In the genomic region with DNA sequence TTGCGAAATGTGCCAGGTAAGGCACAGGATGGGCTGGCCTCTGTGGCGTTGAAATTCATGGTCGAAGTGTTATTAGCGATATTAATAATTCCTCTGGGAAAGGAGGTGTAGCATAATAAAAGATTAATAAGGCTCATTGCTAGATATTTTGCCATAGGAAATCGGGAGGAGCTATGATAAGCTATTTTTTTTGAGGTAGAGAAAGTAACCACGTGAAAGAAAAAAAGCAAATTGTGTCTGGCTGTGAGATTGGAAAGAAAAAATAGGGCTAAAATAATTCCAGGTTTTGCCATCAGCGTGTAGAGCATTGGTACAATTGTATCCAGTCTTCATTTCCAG, we compare ENCODE assay signal across 8 cellular contexts. TPM values are rescaled to one million over a fixed set of nuclear protein-coding genes. Genes with fewer than 3 reads are reported as not detected.
DNase-seq lines count a peak whose midpoint lies in the region; ATAC-seq and TF ChIP-seq lines count a peak whose summit lies in the region.

No MANE protein-coding gene starts in this region.

- H3K27me3 Mint-ChIP-seq in activated CD8-positive, alpha-beta T cell treated with anti-CD3 and anti-CD28 coated beads, Interleukin-2, amount 10 ng/mL, durations not matched to agents 7 days and 5 days (ENCODE audit: low read depth): peaks cover 33% of the 10 kb centered on the region

- WGBS in smooth muscle cell (ENCODE audit: low lambda C conversion rate): 5% methylated on average over 7 of the region's 7 CpGs

- POLR2A ChIA-PET in activated CD8-positive, alpha-beta T cell treated with anti-CD3 and anti-CD28 coated beads, Interleukin-2, amount 10 ng/mL, durations not matched to agents 7 days and 5 days (lab: Charles Lee): no interaction called here

- no peak for ATAC-seq in activated CD8-positive, alpha-beta T cell treated with anti-CD3 and anti-CD28 coated beads, Interleukin-2, amount 10 ng/mL, durations not matched to agents 7 days and 5 days
- no peak for ATAC-seq in HG02610 (IDR thresholded peaks at IDR 0.05; ENCODE audit: unreplicated experiment)
- no peak for ATAC-seq in HG03108 (IDR thresholded peaks at IDR 0.05; ENCODE audit: unreplicated experiment)

- H3K4me1 ChIP-seq in smooth muscle cell (ENCODE audit: low read depth): peaks cover 15% of the 10 kb centered on the region

- peak overlapping the region; percentile 76 for H3K4me3 ChIP-seq in HFF-Myc (replicated peaks; ENCODE audit: low read depth, low read length)
- H3K4me3 ChIP-seq in iPS-11a (ENCODE audit: low read depth, low read length): peak overlapping the region; percentile 71
- H3K4me3 ChIP-seq in smooth muscle cell: peak overlapping the region; percentile 75

- TF ChIP-seq CTCF in HFF-Myc (IDR thresholded peaks at IDR 0.05; ENCODE audit: low read depth, low read length, missing control alignments) (no peak), smooth muscle cell (IDR thresholded peaks at IDR 0.05; ENCODE audit: borderline replicate concordance, insufficient read depth, poor library complexity, severe bottlenecking) (no peak)

- no peaks in the 10 kb centered on the region for H3K9me3 Mint-ChIP-seq in activated CD8-positive, alpha-beta T cell treated with anti-CD3 and anti-CD28 coated beads, Interleukin-2, amount 10 ng/mL, durations not matched to agents 7 days and 5 days (ENCODE audit: insufficient read depth)

- peaks cover 54% of the 10 kb centered on the region for H3K79me2 ChIP-seq in smooth muscle cell (ENCODE audit: low read depth)

- H2AFZ ChIP-seq in smooth muscle cell (ENCODE audit: low read depth): peak overlapping the region; percentile 0

- H3K4me2 ChIP-seq in smooth muscle cell: peak overlapping the region; percentile 91

- H3K4me1 Mint-ChIP-seq in activated CD8-positive, alpha-beta T cell treated with anti-CD3 and anti-CD28 coated beads, Interleukin-2, amount 10 ng/mL, durations not matched to agents 7 days and 5 days (ENCODE audit: low read depth): peaks cover 33% of the 10 kb centered on the region

- no peaks in the 10 kb centered on the region for H3K36me3 ChIP-seq in smooth muscle cell (ENCODE audit: low read depth)

- peak overlapping the region; percentile 43 for H3K27ac Mint-ChIP-seq in activated CD8-positive, alpha-beta T cell treated with anti-CD3 and anti-CD28 coated beads, Interleukin-2, amount 10 ng/mL, durations not matched to agents 7 days and 5 days

- H3K9me3 ChIP-seq in smooth muscle cell (replicated peaks; ENCODE audit: low read depth): no peaks in the 10 kb centered on the region

- CTCF ChIA-PET in activated CD8-positive, alpha-beta T cell treated with anti-CD3 and anti-CD28 coated beads, Interleukin-2, amount 10 ng/mL, durations not matched to agents 7 days and 5 days (lab: Charles Lee): interaction anchor here (1.0 to 2.6 kb wide), 2 partner anchors 264 to 440 kb away, joined by 3 to 7 read pairs; no protein-coding TSS in a partner anchor

- peak overlapping the region; percentile 76 for H3K4me3 Mint-ChIP-seq in activated CD8-positive, alpha-beta T cell treated with anti-CD3 and anti-CD28 coated beads, Interleukin-2, amount 10 ng/mL, durations not matched to agents 7 days and 5 days

- H3K9ac ChIP-seq in smooth muscle cell (ENCODE audit: low read depth): peak overlapping the region; percentile 79

- H3K36me3 Mint-ChIP-seq in activated CD8-positive, alpha-beta T cell treated with anti-CD3 and anti-CD28 coated beads, Interleukin-2, amount 10 ng/mL, durations not matched to agents 7 days and 5 days (ENCODE audit: low read depth): peaks cover 2% of the 10 kb centered on the region

- DNase-seq in HFF-Myc (ENCODE audit: extremely low read depth, low read depth) (no peak), smooth muscle cell (lab: John Stamatoyannopoulos, UW; ENCODE audit: unreplicated experiment) (no peak), HPDE6-E6E7 (ENCODE audit: extremely low spot score) (no peak)
- DNase-seq in activated CD8-positive, alpha-beta T cell treated with anti-CD3 and anti-CD28 coated beads, Interleukin-2, amount 10 ng/mL, durations not matched to agents 7 days and 5 days: no peak
- no peak for DNase-seq in activated effector memory CD4-positive, alpha-beta T cell treated with anti-CD3 and anti-CD28 coated beads, Interleukin-2, amount 50 U/mL, for 16 hours

- H4K20me1 ChIP-seq in smooth muscle cell (ENCODE audit: low read depth): peaks cover 43% of the 10 kb centered on the region

- H3K27ac ChIP-seq in smooth muscle cell (ENCODE audit: low read depth): no peak overlapping the region

- no peaks in the 10 kb centered on the region for H3K27me3 ChIP-seq in smooth muscle cell (ENCODE audit: low read depth)

- peaks cover 11% of the 10 kb centered on the region for H3F3A ChIP-seq in smooth muscle cell (ENCODE audit: low read depth)

RNA-seq across cellular contexts. Expression of a gene that starts 1.0 kb away (rescaled TPM):
- total RNA-seq in activated CD8-positive, alpha-beta T cell treated with anti-CD3 and anti-CD28 coated beads, Interleukin-2, amount 10 ng/mL, durations not matched to agents 7 days and 5 days: 1 to 10 TPM; 8.0 to 8.6 TPM
- total RNA-seq in smooth muscle cell: 27.6 and 47.0 TPM in 2 replicates
- polyA plus RNA-seq in smooth muscle cell: 8.3 and 30.9 TPM in 2 replicates
